ENCODE assay signal across 8 cellular contexts in genomic region chr12:121793501-121793835, GRCh38. TPM values are rescaled to one million over a fixed set of nuclear protein-coding genes. Genes with fewer than 3 reads are reported as not detected.
DNase-seq lines count a peak whose midpoint lies in the region; ATAC-seq, FAIRE-seq and TF ChIP-seq lines count a peak whose summit lies in the region.

TSS of gene RHOF (minus strand) at chr12:121793688. CDS start at chr12:121793633, 55 bp downstream.

- H3K27me3 ChIP-seq in bronchial epithelial cell (ENCODE audit: control insufficient read depth, insufficient read depth, low read length) (no peaks in the 10 kb centered on the region), layer of hippocampus (ENCODE audit: control insufficient read depth, insufficient read depth, low read length) (no peaks in the 10 kb centered on the region)

- peak; percentile 89 for DNase-seq in activated CD4-positive, alpha-beta T cell treated with anti-CD3 and anti-CD28 coated beads for 36 hours
- DNase-seq in activated CD4-positive, alpha-beta T cell treated with anti-CD3 and anti-CD28 coated beads for 1 hour = no peak
- no peak for DNase-seq in RWPE1 (ENCODE audit: low spot score)
- no peak for DNase-seq in bronchial epithelial cell (ENCODE audit: low read depth)
- no peak for DNase-seq in stimulated activated naive CD8-positive, alpha-beta T cell treated with anti-CD3 and anti-CD28 coated beads, Interleukin-15, amount 100 ng/mL, for 72 hours
- no peak for DNase-seq in NCI-H2107 (lab: John Stamatoyannopoulos, UW)

- intact Hi-C loops in activated CD4-positive, alpha-beta T cell treated with anti-CD3 and anti-CD28 coated beads for 36 hours (cut with DNase I, micrococcal nuclease) = loop anchor here (1.0 to 10.0 kb wide), 5 partner anchors 9 to 1599 kb away; partner anchors contain the start of genes GCN1 (in 1 of the 2), MLXIP (in 1 of the 2), ORAI1 (in 1 of the 2) and TMEM120B (in 1 of the 2)

- CTCF ChIA-PET in activated CD4-positive, alpha-beta T cell treated with anti-CD3 and anti-CD28 coated beads for 36 hours (lab: Charles Lee) = interaction anchor here (0.6 to 11.0 kb wide), 23 partner anchors 14 to 328 kb away, joined by 3 to 439 read pairs (median 10); partner anchors contain the start of genes CFAP251, ORAI1, PSMD9 and SETD1B
- CTCF ChIA-PET in RWPE1 (lab: Yijun Ruan, JAX) = interaction anchor here (0.6 to 7.9 kb wide), 27 partner anchors 9 to 349 kb away, joined by 3 to 212 read pairs (median 7); partner anchors contain the start of genes PSMD9 and SETD1B

- H3K27ac ChIP-seq in RWPE1 (peak within 1 kb of the TSS; percentile 100), layer of hippocampus (ENCODE audit: low read depth, low read length) (peak within 1 kb of the TSS; percentile 59)

- H3K9me3 Mint-ChIP-seq in activated CD4-positive, alpha-beta T cell treated with anti-CD3 and anti-CD28 coated beads for 36 hours (ENCODE audit: low read depth) = no peaks in the 10 kb centered on the region
- H3K9me3 Mint-ChIP-seq in stimulated activated naive CD8-positive, alpha-beta T cell treated with anti-CD3 and anti-CD28 coated beads, Interleukin-15, amount 100 ng/mL, for 72 hours = no peaks in the 10 kb centered on the region

- H3K36me3 Mint-ChIP-seq in activated CD4-positive, alpha-beta T cell treated with anti-CD3 and anti-CD28 coated beads for 36 hours (ENCODE audit: low read depth) = peaks cover 35% of the 10 kb centered on the region

- ATAC-seq in activated CD4-positive, alpha-beta T cell treated with anti-CD3 and anti-CD28 coated beads for 36 hours = peak; percentile 17
- peak; percentile 9 for ATAC-seq in HG02938 (IDR thresholded peaks at IDR 0.05; ENCODE audit: unreplicated experiment)
- peak; percentile 25 for ATAC-seq in stimulated activated naive CD8-positive, alpha-beta T cell treated with anti-CD3 and anti-CD28 coated beads, Interleukin-15, amount 100 ng/mL, for 72 hours

- H3K27me3 Mint-ChIP-seq in activated CD4-positive, alpha-beta T cell treated with anti-CD3 and anti-CD28 coated beads for 36 hours = no peaks in the 10 kb centered on the region
- H3K27me3 Mint-ChIP-seq in stimulated activated naive CD8-positive, alpha-beta T cell treated with anti-CD3 and anti-CD28 coated beads, Interleukin-15, amount 100 ng/mL, for 72 hours = no peaks in the 10 kb centered on the region

- H3K4me1 Mint-ChIP-seq in activated CD4-positive, alpha-beta T cell treated with anti-CD3 and anti-CD28 coated beads for 36 hours = peaks cover 56% of the 10 kb centered on the region
- peaks cover 87% of the 10 kb centered on the region for H3K4me1 Mint-ChIP-seq in stimulated activated naive CD8-positive, alpha-beta T cell treated with anti-CD3 and anti-CD28 coated beads, Interleukin-15, amount 100 ng/mL, for 72 hours

- POLR2A ChIA-PET in activated CD4-positive, alpha-beta T cell treated with anti-CD3 and anti-CD28 coated beads for 36 hours (lab: Charles Lee) = interaction anchor here (0.5 to 3.5 kb wide), 7 partner anchors 9 to 95 kb away, joined by 3 to 32 read pairs (median 5); partner anchors contain the start of gene PSMD9
- POLR2A ChIA-PET in RWPE1 (lab: Yijun Ruan, JAX; ENCODE audit: low non-redundant PET) = no interaction called here

- peak within 1 kb of the TSS; percentile 50 for H3K4me3 ChIP-seq in bronchial epithelial cell (ENCODE audit: low read depth, low read length)

- peaks cover 10% of the 10 kb centered on the region for H3K36me3 ChIP-seq in bronchial epithelial cell (ENCODE audit: control insufficient read depth, insufficient read depth, low read length)

- FAIRE-seq in bronchial epithelial cell (lab: Jason Lieb, UNC) = no peak

- peak within 1 kb of the TSS; percentile 100 for H3K27ac Mint-ChIP-seq in activated CD4-positive, alpha-beta T cell treated with anti-CD3 and anti-CD28 coated beads for 36 hours
- H3K27ac Mint-ChIP-seq in stimulated activated naive CD8-positive, alpha-beta T cell treated with anti-CD3 and anti-CD28 coated beads, Interleukin-15, amount 100 ng/mL, for 72 hours = peak within 1 kb of the TSS; percentile 93 to 97

- TF ChIP-seq CTCF in RWPE1 (conservative IDR thresholded peaks at IDR 0.05; ENCODE audit: low read depth) (no peak), bronchial epithelial cell (IDR thresholded peaks at IDR 0.05; ENCODE audit: insufficient read depth, low read length, severe bottlenecking) (no peak)

- peak within 1 kb of the TSS; percentile 96 for H3K4me3 Mint-ChIP-seq in activated CD4-positive, alpha-beta T cell treated with anti-CD3 and anti-CD28 coated beads for 36 hours
- H3K4me3 Mint-ChIP-seq in stimulated activated naive CD8-positive, alpha-beta T cell treated with anti-CD3 and anti-CD28 coated beads, Interleukin-15, amount 100 ng/mL, for 72 hours = peak within 1 kb of the TSS; percentile 92 to 98

RNA-seq across cellular contexts. Expression of gene RHOF, which starts in this region (rescaled TPM):
- 100 to 1,000 TPM in 1 of 2 experiments, 10 to 100 TPM in 1; 100.0 to 105 TPM for total RNA-seq in activated CD4-positive, alpha-beta T cell treated with anti-CD3 and anti-CD28 coated beads for 36 hours
- 15.5 and 27.7 TPM in 2 replicates for total RNA-seq in bronchial epithelial cell
